Comparison of ENCODE assay signal across 1 cellular context in genomic region chr15:42133892-42134502, GRCh38.
A peak's percentile ranks its signal among the peaks of the same experiment; 100 is the strongest.
TF ChIP-seq lines count a peak whose summit lies in the region.

No MANE protein-coding gene starts in this region.

TF ChIP-seq in HepG2, 621 proteins besides CTCF, POLR2A, EP300 and RAD21 (continued from another document and continues in another):
- TF ChIP-seq, protein P1, sequence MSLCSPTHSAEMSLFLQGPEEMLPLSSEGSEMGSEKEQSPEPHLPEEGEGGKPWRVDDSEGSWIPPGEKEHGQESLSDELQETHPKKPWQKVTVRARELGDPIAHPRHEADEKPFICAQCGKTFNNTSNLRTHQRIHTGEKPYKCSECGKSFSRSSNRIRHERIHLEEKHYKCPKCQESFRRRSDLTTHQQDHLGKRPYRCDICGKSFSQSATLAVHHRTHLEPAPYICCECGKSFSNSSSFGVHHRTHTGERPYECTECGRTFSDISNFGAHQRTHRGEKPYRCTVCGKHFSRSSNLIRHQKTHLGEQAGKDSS (CRISPR knock-in tag; IDR thresholded peaks at IDR 0.05; ENCODE audit: borderline replicate concordance, low read depth) = no peak; the same call in 1 of the 2 replicates
- TF ChIP-seq JUND (CRISPR knock-in tag; IDR thresholded peaks at IDR 0.05) = no peak
- TF ChIP-seq MBNL3 (CRISPR knock-in tag; conservative IDR thresholded peaks at IDR 0.05) = no peak
- 0 out of 2 replicates have a peak, but pooled peaks have one; percentile 27 for TF ChIP-seq ZNF710 (CRISPR knock-in tag; IDR thresholded peaks at IDR 0.05; ENCODE audit: borderline replicate concordance)
- TF ChIP-seq SRF (IDR thresholded peaks at IDR 0.05; ENCODE audit: low read depth, low read length) = no peak
- TF ChIP-seq HCFC1 (IDR thresholded peaks at IDR 0.05; ENCODE audit: low read depth, low read length) = no peak
- TF ChIP-seq ZNF761 (CRISPR knock-in tag; conservative IDR thresholded peaks at IDR 0.05) = no peak
- TF ChIP-seq, protein P2, sequence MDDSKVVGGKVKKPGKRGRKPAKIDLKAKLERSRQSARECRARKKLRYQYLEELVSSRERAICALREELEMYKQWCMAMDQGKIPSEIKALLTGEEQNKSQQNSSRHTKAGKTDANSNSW (CRISPR knock-in tag; IDR thresholded peaks at IDR 0.05; ENCODE audit: borderline replicate concordance) = no peak
- TF ChIP-seq ZMYM4 (CRISPR knock-in tag; IDR thresholded peaks at IDR 0.05) = no peak
- no peak for TF ChIP-seq LRRFIP1 (CRISPR knock-in tag; conservative IDR thresholded peaks at IDR 0.05)
- TF ChIP-seq MED1 (CRISPR knock-in tag; IDR thresholded peaks at IDR 0.05) = 0 out of 2 replicates have a peak, but pooled peaks have one; percentile 17
- no peak for TF ChIP-seq ELF3 (CRISPR knock-in tag; IDR thresholded peaks at IDR 0.05)
- TF ChIP-seq, protein P3, sequence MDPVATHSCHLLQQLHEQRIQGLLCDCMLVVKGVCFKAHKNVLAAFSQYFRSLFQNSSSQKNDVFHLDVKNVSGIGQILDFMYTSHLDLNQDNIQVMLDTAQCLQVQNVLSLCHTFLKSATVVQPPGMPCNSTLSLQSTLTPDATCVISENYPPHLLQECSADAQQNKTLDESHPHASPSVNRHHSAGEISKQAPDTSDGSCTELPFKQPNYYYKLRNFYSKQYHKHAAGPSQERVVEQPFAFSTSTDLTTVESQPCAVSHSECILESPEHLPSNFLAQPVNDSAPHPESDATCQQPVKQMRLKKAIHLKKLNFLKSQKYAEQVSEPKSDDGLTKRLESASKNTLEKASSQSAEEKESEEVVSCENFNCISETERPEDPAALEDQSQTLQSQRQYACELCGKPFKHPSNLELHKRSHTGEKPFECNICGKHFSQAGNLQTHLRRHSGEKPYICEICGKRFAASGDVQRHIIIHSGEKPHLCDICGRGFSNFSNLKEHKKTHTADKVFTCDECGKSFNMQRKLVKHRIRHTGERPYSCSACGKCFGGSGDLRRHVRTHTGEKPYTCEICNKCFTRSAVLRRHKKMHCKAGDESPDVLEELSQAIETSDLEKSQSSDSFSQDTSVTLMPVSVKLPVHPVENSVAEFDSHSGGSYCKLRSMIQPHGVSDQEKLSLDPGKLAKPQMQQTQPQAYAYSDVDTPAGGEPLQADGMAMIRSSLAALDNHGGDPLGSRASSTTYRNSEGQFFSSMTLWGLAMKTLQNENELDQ (CRISPR knock-in tag; IDR thresholded peaks at IDR 0.05; ENCODE audit: borderline replicate concordance) = no peak
- no peak for TF ChIP-seq ZSCAN30 (CRISPR knock-in tag; IDR thresholded peaks at IDR 0.05)
- no peak for TF ChIP-seq ZNF850 (CRISPR knock-in tag; conservative IDR thresholded peaks at IDR 0.05)
- no peak for TF ChIP-seq HHEX (CRISPR knock-in tag; IDR thresholded peaks at IDR 0.05)
- peak; percentile 22; the same call in 1 of the 2 replicates for TF ChIP-seq SAP130 (CRISPR knock-in tag; IDR thresholded peaks at IDR 0.05; ENCODE audit: low read depth)
- no peak for TF ChIP-seq REL (CRISPR knock-in tag; conservative IDR thresholded peaks at IDR 0.05)
- TF ChIP-seq HOXA3 (CRISPR knock-in tag; IDR thresholded peaks at IDR 0.05) = no peak
- TF ChIP-seq MYC (CRISPR knock-in tag; IDR thresholded peaks at IDR 0.05; ENCODE audit: borderline replicate concordance) = peak; percentile 42; the same call in 1 of the 2 replicates
- TF ChIP-seq MAF1 (CRISPR knock-in tag; IDR thresholded peaks at IDR 0.05; ENCODE audit: borderline replicate concordance) = no peak
- no peak for TF ChIP-seq JUNB (CRISPR knock-in tag; IDR thresholded peaks at IDR 0.05; ENCODE audit: borderline replicate concordance)
- no peak for TF ChIP-seq ZFP41 (CRISPR knock-in tag; IDR thresholded peaks at IDR 0.05; ENCODE audit: borderline replicate concordance)
- TF ChIP-seq ARID5B (CRISPR knock-in tag; IDR thresholded peaks at IDR 0.05) = 0 out of 2 replicates have a peak, but pooled peaks have one; percentile 14
- TF ChIP-seq, protein P4, sequence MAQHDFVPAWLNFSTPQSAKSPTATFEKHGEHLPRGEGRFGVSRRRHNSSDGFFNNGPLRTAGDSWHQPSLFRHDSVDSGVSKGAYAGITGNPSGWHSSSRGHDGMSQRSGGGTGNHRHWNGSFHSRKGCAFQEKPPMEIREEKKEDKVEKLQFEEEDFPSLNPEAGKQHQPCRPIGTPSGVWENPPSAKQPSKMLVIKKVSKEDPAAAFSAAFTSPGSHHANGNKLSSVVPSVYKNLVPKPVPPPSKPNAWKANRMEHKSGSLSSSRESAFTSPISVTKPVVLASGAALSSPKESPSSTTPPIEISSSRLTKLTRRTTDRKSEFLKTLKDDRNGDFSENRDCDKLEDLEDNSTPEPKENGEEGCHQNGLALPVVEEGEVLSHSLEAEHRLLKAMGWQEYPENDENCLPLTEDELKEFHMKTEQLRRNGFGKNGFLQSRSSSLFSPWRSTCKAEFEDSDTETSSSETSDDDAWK (CRISPR knock-in tag; IDR thresholded peaks at IDR 0.05) = no peak
- no peak for TF ChIP-seq CAMTA2 (CRISPR knock-in tag; IDR thresholded peaks at IDR 0.05; ENCODE audit: borderline replicate concordance)
- no peak for TF ChIP-seq ZNF790 (CRISPR knock-in tag; IDR thresholded peaks at IDR 0.05; ENCODE audit: borderline replicate concordance)
- peak; percentile 52 for TF ChIP-seq TEAD3 (CRISPR knock-in tag; optimal IDR thresholded peaks at IDR 0.05; ENCODE audit: borderline replicate concordance)
- TF ChIP-seq FOSL2 (CRISPR knock-in tag; IDR thresholded peaks at IDR 0.05) = peak; percentile 35; the same call in 1 of the 2 replicates
- TF ChIP-seq KAT7 (CRISPR knock-in tag; IDR thresholded peaks at IDR 0.05; ENCODE audit: borderline replicate concordance) = no peak
- TF ChIP-seq ZNF282 (IDR thresholded peaks at IDR 0.05; ENCODE audit: partially characterized antibody) = no peak
- TF ChIP-seq, protein P5, sequence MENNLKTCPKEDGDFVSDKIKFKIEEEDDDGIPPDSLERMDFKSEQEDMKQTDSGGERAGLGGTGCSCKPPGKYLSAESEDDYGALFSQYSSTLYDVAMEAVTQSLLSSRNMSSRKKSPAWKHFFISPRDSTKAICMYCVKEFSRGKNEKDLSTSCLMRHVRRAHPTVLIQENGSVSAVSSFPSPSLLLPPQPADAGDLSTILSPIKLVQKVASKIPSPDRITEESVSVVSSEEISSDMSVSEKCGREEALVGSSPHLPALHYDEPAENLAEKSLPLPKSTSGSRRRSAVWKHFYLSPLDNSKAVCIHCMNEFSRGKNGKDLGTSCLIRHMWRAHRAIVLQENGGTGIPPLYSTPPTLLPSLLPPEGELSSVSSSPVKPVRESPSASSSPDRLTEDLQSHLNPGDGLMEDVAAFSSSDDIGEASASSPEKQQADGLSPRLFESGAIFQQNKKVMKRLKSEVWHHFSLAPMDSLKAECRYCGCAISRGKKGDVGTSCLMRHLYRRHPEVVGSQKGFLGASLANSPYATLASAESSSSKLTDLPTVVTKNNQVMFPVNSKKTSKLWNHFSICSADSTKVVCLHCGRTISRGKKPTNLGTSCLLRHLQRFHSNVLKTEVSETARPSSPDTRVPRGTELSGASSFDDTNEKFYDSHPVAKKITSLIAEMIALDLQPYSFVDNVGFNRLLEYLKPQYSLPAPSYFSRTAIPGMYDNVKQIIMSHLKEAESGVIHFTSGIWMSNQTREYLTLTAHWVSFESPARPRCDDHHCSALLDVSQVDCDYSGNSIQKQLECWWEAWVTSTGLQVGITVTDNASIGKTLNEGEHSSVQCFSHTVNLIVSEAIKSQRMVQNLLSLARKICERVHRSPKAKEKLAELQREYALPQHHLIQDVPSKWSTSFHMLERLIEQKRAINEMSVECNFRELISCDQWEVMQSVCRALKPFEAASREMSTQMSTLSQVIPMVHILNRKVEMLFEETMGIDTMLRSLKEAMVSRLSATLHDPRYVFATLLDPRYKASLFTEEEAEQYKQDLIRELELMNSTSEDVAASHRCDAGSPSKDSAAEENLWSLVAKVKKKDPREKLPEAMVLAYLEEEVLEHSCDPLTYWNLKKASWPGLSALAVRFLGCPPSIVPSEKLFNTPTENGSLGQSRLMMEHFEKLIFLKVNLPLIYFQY (CRISPR knock-in tag; IDR thresholded peaks at IDR 0.05; ENCODE audit: borderline replicate concordance) = no peak
- no peak for TF ChIP-seq KDM5B (CRISPR knock-in tag; IDR thresholded peaks at IDR 0.05; ENCODE audit: borderline replicate concordance)
- no peak for TF ChIP-seq PAF1 (CRISPR knock-in tag; IDR thresholded peaks at IDR 0.05)
- peak; percentile 29; the same call in 1 of the 2 replicates for TF ChIP-seq SALL1 (CRISPR knock-in tag; IDR thresholded peaks at IDR 0.05)
- TF ChIP-seq, protein P6, sequence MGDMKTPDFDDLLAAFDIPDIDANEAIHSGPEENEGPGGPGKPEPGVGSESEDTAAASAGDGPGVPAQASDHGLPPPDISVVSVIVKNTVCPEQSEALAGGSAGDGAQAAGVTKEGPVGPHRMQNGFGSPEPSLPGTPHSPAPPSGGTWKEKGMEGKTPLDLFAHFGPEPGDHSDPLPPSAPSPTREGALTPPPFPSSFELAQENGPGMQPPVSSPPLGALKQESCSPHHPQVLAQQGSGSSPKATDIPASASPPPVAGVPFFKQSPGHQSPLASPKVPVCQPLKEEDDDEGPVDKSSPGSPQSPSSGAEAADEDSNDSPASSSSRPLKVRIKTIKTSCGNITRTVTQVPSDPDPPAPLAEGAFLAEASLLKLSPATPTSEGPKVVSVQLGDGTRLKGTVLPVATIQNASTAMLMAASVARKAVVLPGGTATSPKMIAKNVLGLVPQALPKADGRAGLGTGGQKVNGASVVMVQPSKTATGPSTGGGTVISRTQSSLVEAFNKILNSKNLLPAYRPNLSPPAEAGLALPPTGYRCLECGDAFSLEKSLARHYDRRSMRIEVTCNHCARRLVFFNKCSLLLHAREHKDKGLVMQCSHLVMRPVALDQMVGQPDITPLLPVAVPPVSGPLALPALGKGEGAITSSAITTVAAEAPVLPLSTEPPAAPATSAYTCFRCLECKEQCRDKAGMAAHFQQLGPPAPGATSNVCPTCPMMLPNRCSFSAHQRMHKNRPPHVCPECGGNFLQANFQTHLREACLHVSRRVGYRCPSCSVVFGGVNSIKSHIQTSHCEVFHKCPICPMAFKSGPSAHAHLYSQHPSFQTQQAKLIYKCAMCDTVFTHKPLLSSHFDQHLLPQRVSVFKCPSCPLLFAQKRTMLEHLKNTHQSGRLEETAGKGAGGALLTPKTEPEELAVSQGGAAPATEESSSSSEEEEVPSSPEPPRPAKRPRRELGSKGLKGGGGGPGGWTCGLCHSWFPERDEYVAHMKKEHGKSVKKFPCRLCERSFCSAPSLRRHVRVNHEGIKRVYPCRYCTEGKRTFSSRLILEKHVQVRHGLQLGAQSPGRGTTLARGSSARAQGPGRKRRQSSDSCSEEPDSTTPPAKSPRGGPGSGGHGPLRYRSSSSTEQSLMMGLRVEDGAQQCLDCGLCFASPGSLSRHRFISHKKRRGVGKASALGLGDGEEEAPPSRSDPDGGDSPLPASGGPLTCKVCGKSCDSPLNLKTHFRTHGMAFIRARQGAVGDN (CRISPR knock-in tag; IDR thresholded peaks at IDR 0.05) = peak; percentile 48
- TF ChIP-seq MAFF (IDR thresholded peaks at IDR 0.05; ENCODE audit: low read depth, low read length) = no peak
- TF ChIP-seq ZNF879 (CRISPR knock-in tag; IDR thresholded peaks at IDR 0.05) = no peak
- no peak for TF ChIP-seq ZNF235 (CRISPR knock-in tag; IDR thresholded peaks at IDR 0.05; ENCODE audit: borderline replicate concordance)
